Comparison of ENCODE assay signal across 22 cellular contexts in genomic region chr2:16685340-16685715, GRCh38.
"Had no signal": no experiment of that assay in that cellular context is flagged by ENCODE, and none has a peak within 500 bp of the region (broad histone marks: within the 10 kb centered on the region; RNA-seq: fewer than 3 reads in every experiment).

No MANE protein-coding gene starts in this region.

- H3K4me3 ChIP-seq: coronary artery, esophagus squamous epithelium, gastrocnemius medialis, heart right ventricle, left lung, lower lobe of right lung had no signal

- H3K4me1 Mint-ChIP-seq: endodermal cell had no signal

- H3K27ac ChIP-seq: coronary artery, epithelial cell of prostate, esophagus squamous epithelium, gastrocnemius medialis, heart right ventricle, left lung, lower lobe of right lung had no signal

- H3K9me3 ChIP-seq: esophagus squamous epithelium, gastrocnemius medialis, heart right ventricle, left lung, lower lobe of right lung had no signal

- H3K27me3 Mint-ChIP-seq: dendritic cell treated with granulocyte-macrophage colony-stimulating factor and Interleukin-4, amounts not matched to agents 40 ng/mL and 50 ng/mL, for 4 days; naive B cell had no signal

- H3K36me3 Mint-ChIP-seq: naive B cell had no signal

- ATAC-seq: effector memory CD8-positive, alpha-beta T cell; esophagus mucosa; gastrocnemius medialis; heart right ventricle; left cardiac atrium; left lung; left ventricle myocardium superior; lower lobe of right lung had no signal

- H3K9me3 Mint-ChIP-seq: dendritic cell treated with granulocyte-macrophage colony-stimulating factor and Interleukin-4, amounts not matched to agents 40 ng/mL and 50 ng/mL, for 4 days; effector memory CD8-positive, alpha-beta T cell; endodermal cell had no signal

- H3K27ac Mint-ChIP-seq: effector memory CD8-positive, alpha-beta T cell; endodermal cell had no signal

- H3K4me1 ChIP-seq: esophagus squamous epithelium, gastrocnemius medialis, heart right ventricle, left lung, lower lobe of right lung had no signal

- H3K4me3 Mint-ChIP-seq: dendritic cell treated with granulocyte-macrophage colony-stimulating factor and Interleukin-4, amounts not matched to agents 40 ng/mL and 50 ng/mL, for 4 days; effector memory CD8-positive, alpha-beta T cell; endodermal cell had no signal

- H3K27me3 ChIP-seq: gastrocnemius medialis, heart right ventricle, left lung had no signal

- H3K36me3 ChIP-seq: esophagus squamous epithelium, gastrocnemius medialis, heart right ventricle, left lung, lower lobe of right lung had no signal

- DNase-seq: effector CD8-positive, alpha-beta T cell; effector memory CD8-positive, alpha-beta T cell; endodermal cell; erythroblast; esophagus squamous epithelium; foreskin fibroblast; foreskin melanocyte; gastrocnemius medialis; glutamatergic neuron; head of caudate nucleus; heart right ventricle; hippocampal formation; left cardiac atrium; left lung; left ventricle myocardium superior; lower lobe of right lung; mesendoderm; naive B cell had no signal
